Comparison of ENCODE assay signal across 8 cellular contexts in genomic region chr12:85468356-85469157, GRCh38.
DNase-seq lines count a peak whose midpoint lies in the region; ATAC-seq and TF ChIP-seq lines count a peak whose summit lies in the region.

No MANE protein-coding gene starts in this region.

- H3K4me1 Mint-ChIP-seq in stimulated activated naive B cell treated with anti-CD40 and anti-IgM and Interleukin-4, amounts not matched to agents 10 μg/mL and 1 μg/mL and 100 μg/mL, for 72 hours, result peaks cover 9 to 16% of the 10 kb centered on the region in 2 donors

- H3K4me3 ChIP-seq in SU-DHL-6 (ENCODE audit: insufficient read depth, low read length, poor library complexity, severe bottlenecking) (no peak overlapping the region), duodenal mucosa (ENCODE audit: low read depth in 1 of 2, low read length in 2 of 2) (peak overlapping the region; percentile 41 to 51), right lobe of liver (peak overlapping the region; percentile 28 to 46 (median 29))

- WGBS in right lobe of liver (ENCODE audit: insufficient coverage, low coverage, low lambda C conversion rate, missing lambda C conversion rate), result 9% methylated on average over 15 of the region's 15 CpGs

- H3F3A ChIP-seq in SU-DHL-6 (ENCODE audit: insufficient read depth), result no peaks in the 10 kb centered on the region

- H3K27ac ChIP-seq in 22Rv1 (no peak overlapping the region), SU-DHL-6 (ENCODE audit: low read depth, low read length) (no peak overlapping the region), duodenal mucosa (ENCODE audit: low read depth, low read length) (no peak overlapping the region), right lobe of liver (no peak overlapping the region)

- peak overlapping the region; percentile 71 for H3K27ac Mint-ChIP-seq in stimulated activated naive B cell treated with anti-CD40 and anti-IgM and Interleukin-4, amounts not matched to agents 10 μg/mL and 1 μg/mL and 100 μg/mL, for 72 hours

- no peak overlapping the region for H3K4me2 ChIP-seq in SU-DHL-6 (ENCODE audit: low read depth, low read length, poor library complexity, severe bottlenecking)

- H3K4me1 ChIP-seq in duodenal mucosa (ENCODE audit: control insufficient read depth in 1 of 2, insufficient read depth in 2 of 2, low read length in 2 of 2) (no peaks in the 10 kb centered on the region), right lobe of liver (no peaks in the 10 kb centered on the region)

- H3K9me3 ChIP-seq in SU-DHL-6 (ENCODE audit: insufficient read depth, low read length) (no peaks in the 10 kb centered on the region), duodenal mucosa (ENCODE audit: control insufficient read depth in 1 of 2, low read length in 2 of 2) (no peaks in the 10 kb centered on the region), right lobe of liver (no peaks in the 10 kb centered on the region)

- H3K9me2 ChIP-seq in SU-DHL-6 (replicated peaks; ENCODE audit: insufficient read depth, low read length), result no peaks in the 10 kb centered on the region

- no peaks in the 10 kb centered on the region for H3K27me3 ChIP-seq in SU-DHL-6 (ENCODE audit: low read length)
- no peaks in the 10 kb centered on the region for H3K27me3 ChIP-seq in duodenal mucosa (ENCODE audit: control insufficient read depth in 1 of 2, insufficient read depth in 2 of 2, low read length in 2 of 2)
- no peaks in the 10 kb centered on the region for H3K27me3 ChIP-seq in right lobe of liver

- H3K36me3 ChIP-seq in SU-DHL-6 (ENCODE audit: low read length), result no peaks in the 10 kb centered on the region
- H3K36me3 ChIP-seq in duodenal mucosa (ENCODE audit: control insufficient read depth in 1 of 2, insufficient read depth in 2 of 2, low read length in 2 of 2), result no peaks in the 10 kb centered on the region
- no peaks in the 10 kb centered on the region for H3K36me3 ChIP-seq in right lobe of liver

- no peaks in the 10 kb centered on the region for H3K36me3 Mint-ChIP-seq in stimulated activated naive B cell treated with anti-CD40 and anti-IgM and Interleukin-4, amounts not matched to agents 10 μg/mL and 1 μg/mL and 100 μg/mL, for 72 hours

- TF ChIP-seq CTCF in 22Rv1 (IDR thresholded peaks at IDR 0.05) (peak; percentile 94), GM10266 (IDR thresholded peaks at IDR 0.05; ENCODE audit: control insufficient read depth, insufficient read depth, low read depth, missing control alignments) (peak; percentile 85), LNCAP (IDR thresholded peaks at IDR 0.05) (peak; percentile 88), SU-DHL-6 (IDR thresholded peaks at IDR 0.05; ENCODE audit: insufficient read depth, low read length, poor library complexity, severe bottlenecking) (peak; percentile 39), right lobe of liver (IDR thresholded peaks at IDR 0.05) (peak; percentile 69 to 75 (median 72))

- peaks cover 5% of the 10 kb centered on the region in 2 donors for H3K27me3 Mint-ChIP-seq in stimulated activated naive B cell treated with anti-CD40 and anti-IgM and Interleukin-4, amounts not matched to agents 10 μg/mL and 1 μg/mL and 100 μg/mL, for 72 hours

- CTCF ChIA-PET in HEK293T (lab: Yijun Ruan, JAX), result interaction anchor here (1.0 to 1.5 kb wide), 5 partner anchors 9 to 455 kb away, joined by 3 to 6 read pairs (median 4); no protein-coding TSS in a partner anchor

- H3K9ac ChIP-seq in SU-DHL-6 (ENCODE audit: low read length) (no peak overlapping the region), duodenal mucosa (ENCODE audit: low read depth in 1 of 2, low read length in 2 of 2) (no peak overlapping the region)

- peak; percentile 42 for DNase-seq in GM10266 (ENCODE audit: extremely low spot score)
- DNase-seq in HEK293T (ENCODE audit: extremely low spot score), result peak; percentile 50
- DNase-seq in right lobe of liver, result no peak
- peak; percentile 7 for DNase-seq in stimulated activated naive B cell treated with anti-CD40 and anti-IgM and Interleukin-4, amounts not matched to agents 10 μg/mL and 1 μg/mL and 100 μg/mL, for 72 hours

- intact Hi-C loops in right lobe of liver (cut with DNase I), result no loop called here

- POLR2A ChIA-PET in HEK293T (lab: Yijun Ruan, JAX), result no interaction called here

- peak overlapping the region; percentile 77 to 83 for H3K4me3 Mint-ChIP-seq in stimulated activated naive B cell treated with anti-CD40 and anti-IgM and Interleukin-4, amounts not matched to agents 10 μg/mL and 1 μg/mL and 100 μg/mL, for 72 hours

- TF ChIP-seq POLR2A in right lobe of liver (IDR thresholded peaks at IDR 0.05), result no peak

- no peaks in the 10 kb centered on the region for H4K20me1 ChIP-seq in SU-DHL-6 (ENCODE audit: low read depth, low read length)

- peak; percentile 88 to 96 (median 93) for ATAC-seq in right lobe of liver
- ATAC-seq in stimulated activated naive B cell treated with anti-CD40 and anti-IgM and Interleukin-4, amounts not matched to agents 10 μg/mL and 1 μg/mL and 100 μg/mL, for 72 hours (replicated peaks), result peak; percentile 76 to 79

- H3K9me3 Mint-ChIP-seq in stimulated activated naive B cell treated with anti-CD40 and anti-IgM and Interleukin-4, amounts not matched to agents 10 μg/mL and 1 μg/mL and 100 μg/mL, for 72 hours, result peaks cover 0 to 5% of the 10 kb centered on the region in 2 donors

- no peak overlapping the region for H2AFZ ChIP-seq in SU-DHL-6 (ENCODE audit: low read depth, low read length, severe bottlenecking)

- no peaks in the 10 kb centered on the region for H3K79me2 ChIP-seq in SU-DHL-6 (ENCODE audit: insufficient read depth, low read length)

TF ChIP-seq in HEK293T, 16 proteins besides CTCF, POLR2A, EP300 and RAD21:
- no peak for TF ChIP-seq CTBP1 (IDR thresholded peaks at IDR 0.05; ENCODE audit: borderline replicate concordance)
- TF ChIP-seq SUZ12 (IDR thresholded peaks at IDR 0.05), result no peak
- no peak for TF ChIP-seq TARDBP (IDR thresholded peaks at IDR 0.05)
- TF ChIP-seq, protein P1, sequence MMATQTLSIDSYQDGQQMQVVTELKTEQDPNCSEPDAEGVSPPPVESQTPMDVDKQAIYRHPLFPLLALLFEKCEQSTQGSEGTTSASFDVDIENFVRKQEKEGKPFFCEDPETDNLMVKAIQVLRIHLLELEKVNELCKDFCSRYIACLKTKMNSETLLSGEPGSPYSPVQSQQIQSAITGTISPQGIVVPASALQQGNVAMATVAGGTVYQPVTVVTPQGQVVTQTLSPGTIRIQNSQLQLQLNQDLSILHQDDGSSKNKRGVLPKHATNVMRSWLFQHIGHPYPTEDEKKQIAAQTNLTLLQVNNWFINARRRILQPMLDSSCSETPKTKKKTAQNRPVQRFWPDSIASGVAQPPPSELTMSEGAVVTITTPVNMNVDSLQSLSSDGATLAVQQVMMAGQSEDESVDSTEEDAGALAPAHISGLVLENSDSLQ (IDR thresholded peaks at IDR 0.05), result 0 out of 2 replicates have a peak, but pooled peaks have one; percentile 30
- no peak for TF ChIP-seq LEF1 (IDR thresholded peaks at IDR 0.05; ENCODE audit: borderline replicate concordance)
- TF ChIP-seq BHLHE40 (IDR thresholded peaks at IDR 0.05; ENCODE audit: borderline replicate concordance), result no peak
- no peak for TF ChIP-seq L3MBTL2 (conservative IDR thresholded peaks at IDR 0.05)
- no peak for TF ChIP-seq NFRKB (IDR thresholded peaks at IDR 0.05)
- no peak for TF ChIP-seq ELF4 (IDR thresholded peaks at IDR 0.05)
- no peak for TF ChIP-seq ZNF384 (IDR thresholded peaks at IDR 0.05)
- TF ChIP-seq FOXA1 (IDR thresholded peaks at IDR 0.05), result no peak
- no peak for TF ChIP-seq FOXK2 (IDR thresholded peaks at IDR 0.05)
- TF ChIP-seq ARNT (IDR thresholded peaks at IDR 0.05), result no peak
- TF ChIP-seq SP1 (IDR thresholded peaks at IDR 0.05), result no peak
- TF ChIP-seq FOXM1 (IDR thresholded peaks at IDR 0.05; ENCODE audit: borderline replicate concordance), result 0 out of 2 replicates have a peak, but pooled peaks have one; percentile 6
- TF ChIP-seq HDGF (IDR thresholded peaks at IDR 0.05; ENCODE audit: borderline replicate concordance), result no peak

Comparison
In these comparisons a context has a peak if more than half of its experiments do, and no peak if none do; other contexts are left out.
1. CTCF ChIP-seq: peak in every context shown above with its lines; median percentile 94 in 22Rv1; 88 in LNCAP; 85 in GM10266; 72 in right lobe of liver; 39 in SU-DHL-6.
2. DNase-seq: peak in GM10266 (single experiment), HEK293T (single experiment) and stimulated activated naive B cell treated with anti-CD40 and anti-IgM and Interleukin-4, amounts not matched to agents 10 μg/mL and 1 μg/mL and 100 μg/mL, for 72 hours (single experiment); none in right lobe of liver (0 of 3).